23 cellular contexts compared by ENCODE assay signal in the genomic region with DNA sequence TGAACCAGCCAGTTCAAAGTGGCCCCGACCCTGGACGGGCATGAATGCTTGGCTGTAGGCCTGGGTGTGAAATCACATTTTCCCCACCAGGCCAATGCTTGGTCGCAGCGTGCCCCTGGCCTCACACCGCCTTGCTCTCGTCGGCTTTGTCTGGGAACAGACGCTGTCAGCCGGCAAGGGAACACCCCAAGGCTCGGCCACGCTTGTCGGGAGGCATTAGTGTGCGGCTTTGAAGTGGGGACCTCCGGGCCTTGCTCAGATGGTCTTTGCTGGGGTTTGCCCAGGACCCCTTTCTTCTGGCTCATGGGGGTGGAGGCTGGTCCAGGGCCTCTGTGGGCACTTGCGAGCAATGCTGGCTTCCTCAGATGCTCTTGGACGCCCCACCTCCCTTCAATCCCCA.
"Had no signal": no experiment of that assay in that cellular context is flagged by ENCODE, and none has a peak within 500 bp of the region (broad histone marks: within the 10 kb centered on the region; RNA-seq: fewer than 3 reads in every experiment).

No MANE protein-coding gene starts in this region.

- H3K27me3 ChIP-seq: ascending aorta, ovary, vagina had no signal

- H3K36me3 ChIP-seq: ascending aorta, brain microvascular endothelial cell, gastroesophageal sphincter, neutrophil, ovary, prostate gland, stomach, suprapubic skin, tibial nerve, vagina had no signal

- H3K9me3 ChIP-seq: ascending aorta, gastroesophageal sphincter, neutrophil, ovary, prostate gland, stomach, suprapubic skin, tibial nerve, vagina had no signal

- H3K4me1 ChIP-seq: ascending aorta, gastroesophageal sphincter, suprapubic skin, tibial nerve, vagina had no signal

- H3K36me3 Mint-ChIP-seq: activated naive CD4-positive, alpha-beta T cell treated with anti-CD3 and anti-CD28 coated beads, Interleukin-2, amount 50 U/mL, for 72 hours; natural killer cell treated with Interleukin-12 subunit alpha and Interleukin-12 subunit beta and Interleukin-15 and Interleukin-18, amount 100 ng/mL, for 72 hours; T-cell had no signal

- DNase-seq: activated CD4-positive, alpha-beta T cell treated with anti-CD3 and anti-CD28 coated beads for 36 hours; activated CD4-positive, alpha-beta T cell treated with anti-CD3 and anti-CD28 coated beads, Interleukin-2, amount 50 U/mL, for 4 hours; activated T-cell treated with anti-CD3 and anti-CD28 coated beads, Interleukin-2, amount 50 U/mL, for 24 hours; brain microvascular endothelial cell; central memory CD4-positive, alpha-beta T cell; midbrain; ovary; stimulated activated CD4-positive, alpha-beta T cell treated with anti-CD3 and anti-CD28 coated beads, Interleukin-12 subunit alpha, Interleukin-12 subunit beta, amount 100 ng/mL, for 4 hours; T-cell had no signal

- H3K4me3 Mint-ChIP-seq: activated CD4-positive, alpha-beta T cell treated with anti-CD3 and anti-CD28 coated beads for 36 hours; activated T-cell treated with anti-CD3 and anti-CD28 coated beads, Interleukin-2, amount 50 U/mL, for 24 hours; activated T-helper 17 cell treated with anti-CD3 and anti-CD28 coated beads, Interleukin-2, amount 50 U/mL, for 72 hours; natural killer cell treated with Interleukin-12 subunit alpha and Interleukin-12 subunit beta and Interleukin-15 and Interleukin-18, amount 100 ng/mL, for 72 hours; stimulated activated effector memory CD8-positive, alpha-beta T cell treated with anti-CD3 and anti-CD28 coated beads, Interleukin-12 subunit alpha, Interleukin-12 subunit beta, amount 100 ng/mL, for 72 hours; T-cell had no signal

- H3K27ac Mint-ChIP-seq: activated CD4-positive, alpha-beta T cell treated with anti-CD3 and anti-CD28 coated beads for 36 hours; activated naive CD4-positive, alpha-beta T cell treated with anti-CD3 and anti-CD28 coated beads, Interleukin-2, amount 50 U/mL, for 72 hours; activated T-cell treated with anti-CD3 and anti-CD28 coated beads, Interleukin-2, amount 50 U/mL, for 24 hours; activated T-helper 17 cell treated with anti-CD3 and anti-CD28 coated beads, Interleukin-2, amount 50 U/mL, for 72 hours; natural killer cell treated with Interleukin-12 subunit alpha and Interleukin-12 subunit beta and Interleukin-15 and Interleukin-18, amount 100 ng/mL, for 72 hours; stimulated activated effector memory CD8-positive, alpha-beta T cell treated with anti-CD3 and anti-CD28 coated beads, Interleukin-12 subunit alpha, Interleukin-12 subunit beta, amount 100 ng/mL, for 72 hours; T-cell had no signal

- H3K4me3 ChIP-seq: ascending aorta, dorsolateral prefrontal cortex, gastroesophageal sphincter, ovary, prostate gland, stomach, suprapubic skin, tibial nerve, vagina had no signal

- ATAC-seq: activated CD4-positive, alpha-beta T cell treated with anti-CD3 and anti-CD28 coated beads for 36 hours; activated naive CD4-positive, alpha-beta T cell treated with anti-CD3 and anti-CD28 coated beads, Interleukin-2, amount 50 U/mL, for 72 hours; activated T-helper 17 cell treated with anti-CD3 and anti-CD28 coated beads, Interleukin-2, amount 50 U/mL, for 72 hours; gastroesophageal sphincter; natural killer cell treated with Interleukin-12 subunit alpha and Interleukin-12 subunit beta and Interleukin-15 and Interleukin-18, amount 100 ng/mL, for 72 hours; stimulated activated effector memory CD8-positive, alpha-beta T cell treated with anti-CD3 and anti-CD28 coated beads, Interleukin-12 subunit alpha, Interleukin-12 subunit beta, amount 100 ng/mL, for 72 hours; T-cell had no signal

- H3K4me1 Mint-ChIP-seq: activated CD4-positive, alpha-beta T cell treated with anti-CD3 and anti-CD28 coated beads for 36 hours; activated T-helper 17 cell treated with anti-CD3 and anti-CD28 coated beads, Interleukin-2, amount 50 U/mL, for 72 hours; stimulated activated effector memory CD8-positive, alpha-beta T cell treated with anti-CD3 and anti-CD28 coated beads, Interleukin-12 subunit alpha, Interleukin-12 subunit beta, amount 100 ng/mL, for 72 hours; T-cell had no signal

- H3K9me3 Mint-ChIP-seq: activated naive CD4-positive, alpha-beta T cell treated with anti-CD3 and anti-CD28 coated beads, Interleukin-2, amount 50 U/mL, for 72 hours; activated T-cell treated with anti-CD3 and anti-CD28 coated beads, Interleukin-2, amount 50 U/mL, for 24 hours; activated T-helper 17 cell treated with anti-CD3 and anti-CD28 coated beads, Interleukin-2, amount 50 U/mL, for 72 hours; natural killer cell treated with Interleukin-12 subunit alpha and Interleukin-12 subunit beta and Interleukin-15 and Interleukin-18, amount 100 ng/mL, for 72 hours; stimulated activated effector memory CD8-positive, alpha-beta T cell treated with anti-CD3 and anti-CD28 coated beads, Interleukin-12 subunit alpha, Interleukin-12 subunit beta, amount 100 ng/mL, for 72 hours; T-cell had no signal

- H3K27ac ChIP-seq: ascending aorta, brain microvascular endothelial cell, dorsolateral prefrontal cortex, epithelial cell of prostate, gastroesophageal sphincter, neutrophil, ovary, prostate gland, stomach, suprapubic skin, tibial nerve, vagina had no signal
